Comparison of ENCODE assay signal across 8 cellular contexts in genomic region chr15:89333011-89333860, GRCh38. TPM values are rescaled to one million over a fixed set of nuclear protein-coding genes. Genes with fewer than 3 reads are reported as not detected.
DNase-seq lines count a peak whose midpoint lies in the region; ATAC-seq and TF ChIP-seq lines count a peak whose summit lies in the region.

No MANE protein-coding gene starts in this region.

- H3F3A ChIP-seq in smooth muscle cell (ENCODE audit: low read depth), result peaks cover 4% of the 10 kb centered on the region

- H3K4me2 ChIP-seq in hepatocyte, result peak overlapping the region; percentile 95
- H3K4me2 ChIP-seq in smooth muscle cell, result peak overlapping the region; percentile 97

- H3K4me3 Mint-ChIP-seq in WTC11, result peak overlapping the region; percentile 72

- H3K79me2 ChIP-seq in hepatocyte, result peaks cover 48% of the 10 kb centered on the region
- peaks cover 37% of the 10 kb centered on the region for H3K79me2 ChIP-seq in smooth muscle cell (ENCODE audit: low read depth)

- H3K9ac ChIP-seq in smooth muscle cell (ENCODE audit: low read depth), result peak overlapping the region; percentile 88

- POLR2A ChIA-PET in HEK293 (lab: Yijun Ruan, JAX) (interaction anchor here (1.3 to 3.2 kb wide), 4 partner anchors 9 to 17 kb away, joined by 3 to 21 read pairs (median 5); no protein-coding TSS in a partner anchor), WTC11 (lab: Charles Lee) (no interaction called here)

- TF ChIP-seq CTCF in HEK293 (tag by site-specific recombination; IDR thresholded peaks at IDR 0.05) (no peak), WTC11 (IDR thresholded peaks at IDR 0.05) (no peak), hepatocyte (IDR thresholded peaks at IDR 0.05; ENCODE audit: poor library complexity) (no peak), smooth muscle cell (IDR thresholded peaks at IDR 0.05; ENCODE audit: borderline replicate concordance, insufficient read depth, poor library complexity, severe bottlenecking) (no peak)

- ATAC-seq in WTC11 (no peak), GM19455 (IDR thresholded peaks at IDR 0.05; ENCODE audit: unreplicated experiment) (no peak), GM18909 (IDR thresholded peaks at IDR 0.05; ENCODE audit: poor library complexity, unreplicated experiment) (no peak), GM18502 (IDR thresholded peaks at IDR 0.05; ENCODE audit: poor library complexity, unreplicated experiment) (no peak)

- DNase-seq in WTC11 (ENCODE audit: low spot score), result peak; percentile 38
- no peak for DNase-seq in hepatocyte (ENCODE audit: low spot score)
- no peak for DNase-seq in smooth muscle cell (lab: John Stamatoyannopoulos, UW; ENCODE audit: unreplicated experiment)
- no peak for DNase-seq in caudate nucleus (lab: John Stamatoyannopoulos, UW)

- CTCF ChIA-PET in HEK293 (lab: Yijun Ruan, JAX) (interaction anchor here (0.5 to 4.1 kb wide), 19 partner anchors 9 to 249 kb away, joined by 3 to 18 read pairs (median 3); no protein-coding TSS in a partner anchor), WTC11 (lab: Charles Lee) (interaction anchor here (0.7 to 1.3 kb wide), 6 partner anchors 9 to 138 kb away, joined by 3 to 9 read pairs (median 4); no protein-coding TSS in a partner anchor)

- H3K4me3 ChIP-seq in HEK293 (ENCODE audit: low read depth, low read length), result peak overlapping the region; percentile 95
- H3K4me3 ChIP-seq in hepatocyte, result peak overlapping the region; percentile 81
- H3K4me3 ChIP-seq in smooth muscle cell, result peak overlapping the region; percentile 74

- H2AFZ ChIP-seq in hepatocyte (no peak overlapping the region), smooth muscle cell (ENCODE audit: low read depth) (no peak overlapping the region)

- peak overlapping the region; percentile 62 for H3K27ac ChIP-seq in HEK293 (ENCODE audit: extremely low read depth, low read depth, low read length)
- no peak overlapping the region for H3K27ac ChIP-seq in hepatocyte
- H3K27ac ChIP-seq in smooth muscle cell (ENCODE audit: low read depth), result no peak overlapping the region
- H3K27ac ChIP-seq in caudate nucleus (ENCODE audit: low read depth, low read length), result no peak overlapping the region

- H3K9me2 ChIP-seq in hepatocyte (replicated peaks; ENCODE audit: insufficient read depth), result no peaks in the 10 kb centered on the region

- H3K36me3 ChIP-seq in HEK293 (ENCODE audit: control insufficient read depth in 2 of 2, insufficient read depth in 1 of 2, low read length in 2 of 2), result peaks cover 34 to 55% of the 10 kb centered on the region in 2 experiments
- peaks cover 4% of the 10 kb centered on the region for H3K36me3 ChIP-seq in hepatocyte (replicated peaks; ENCODE audit: insufficient read depth, low read depth)
- H3K36me3 ChIP-seq in smooth muscle cell (ENCODE audit: low read depth), result peaks cover 3% of the 10 kb centered on the region

- H3K9me3 ChIP-seq in HEK293 (ENCODE audit: control insufficient read depth, insufficient read depth, low read depth, low read length) (no peaks in the 10 kb centered on the region), hepatocyte (ENCODE audit: low read depth) (no peaks in the 10 kb centered on the region), smooth muscle cell (replicated peaks; ENCODE audit: low read depth) (no peaks in the 10 kb centered on the region)

- peaks cover 18% of the 10 kb centered on the region for H3K4me1 Mint-ChIP-seq in WTC11

- H4K20me1 ChIP-seq in hepatocyte (ENCODE audit: insufficient read depth, poor library complexity, severe bottlenecking), result peaks cover 46% of the 10 kb centered on the region
- peaks cover 60% of the 10 kb centered on the region for H4K20me1 ChIP-seq in smooth muscle cell (ENCODE audit: low read depth)

- no peak overlapping the region for H3K27ac Mint-ChIP-seq in WTC11

- peaks cover 39% of the 10 kb centered on the region for H3K36me3 Mint-ChIP-seq in WTC11

- WGBS in hepatocyte (ENCODE audit: low lambda C conversion rate, missing lambda C conversion rate), result 94% methylated on average over 54 of the region's 57 CpGs
- WGBS in smooth muscle cell (ENCODE audit: low lambda C conversion rate), result 87% methylated on average over 57 of the region's 57 CpGs

- H3K27me3 ChIP-seq in hepatocyte (no peaks in the 10 kb centered on the region), smooth muscle cell (ENCODE audit: low read depth) (no peaks in the 10 kb centered on the region)

- H3K27me3 Mint-ChIP-seq in WTC11 (ENCODE audit: low read depth), result peaks cover 7% of the 10 kb centered on the region; the same call in 1 of the 2 replicates

- H3K9me3 Mint-ChIP-seq in WTC11, result no peaks in the 10 kb centered on the region

- H3K4me1 ChIP-seq in HEK293 (ENCODE audit: control insufficient read depth, insufficient read depth, low read length) (peaks cover 10% of the 10 kb centered on the region), hepatocyte (ENCODE audit: insufficient read depth) (peaks cover 17% of the 10 kb centered on the region), smooth muscle cell (ENCODE audit: low read depth) (peaks cover 15% of the 10 kb centered on the region)

TF ChIP-seq in HEK293, 187 proteins besides CTCF, POLR2A, EP300 and RAD21:
- no peak for TF ChIP-seq ZNF645 (tag by site-specific recombination; IDR thresholded peaks at IDR 0.05)
- TF ChIP-seq ZBTB44 (tag by site-specific recombination; IDR thresholded peaks at IDR 0.05), result peak; percentile 35; the same call in 1 of the 2 replicates

TF ChIP-seq in WTC11, 78 proteins besides CTCF, POLR2A, EP300 and RAD21:
- TF ChIP-seq NFE2L1 (CRISPR knock-in tag; IDR thresholded peaks at IDR 0.05), result no peak
- TF ChIP-seq ETV6 (CRISPR knock-in tag; IDR thresholded peaks at IDR 0.05), result 0 out of 2 replicates have a peak, but pooled peaks have one; percentile 20
- TF ChIP-seq EMX1 (CRISPR knock-in tag; IDR thresholded peaks at IDR 0.05), result no peak
- TF ChIP-seq MLX (CRISPR knock-in tag; IDR thresholded peaks at IDR 0.05), result no peak
- no peak for TF ChIP-seq SMAD3 (CRISPR knock-in tag; IDR thresholded peaks at IDR 0.05; ENCODE audit: borderline replicate concordance)
- no peak for TF ChIP-seq ZSCAN18 (CRISPR knock-in tag; IDR thresholded peaks at IDR 0.05)
- TF ChIP-seq NFATC4 (CRISPR knock-in tag; IDR thresholded peaks at IDR 0.05), result no peak
- no peak for TF ChIP-seq ZNF512 (CRISPR knock-in tag; IDR thresholded peaks at IDR 0.05; ENCODE audit: borderline replicate concordance)
- TF ChIP-seq FOXP4 (CRISPR knock-in tag; IDR thresholded peaks at IDR 0.05), result peak; percentile 37; the same call in 1 of the 2 replicates
TF ChIP-seq in WTC11: peak in this region for 2.

RNA-seq across cellular contexts. Expression of gene POLG, which starts 1.4 kb away (rescaled TPM):
- 63.9 to 76.2 TPM (median 68.3 TPM) in 3 replicates for total RNA-seq in WTC11 (2021)
- total RNA-seq in hepatocyte, result 28.0 and 54.0 TPM in 2 replicates
- polyA plus RNA-seq in hepatocyte, result 34.0 and 44.1 TPM in 2 replicates
- 26.6 and 34.3 TPM in 2 replicates for total RNA-seq in smooth muscle cell
- 41.6 and 50.7 TPM in 2 replicates for polyA plus RNA-seq in smooth muscle cell
